22 cellular contexts compared by ENCODE assay signal in genomic region chr13:28603033-28603664, GRCh38. TPM values are rescaled to one million over a fixed set of nuclear protein-coding genes. Genes with fewer than 3 reads are reported as not detected.
A peak's percentile ranks its signal among the peaks of the same experiment; 100 is the strongest.
DNase-seq lines count a peak whose midpoint lies in the region; ATAC-seq, FAIRE-seq and TF ChIP-seq lines count a peak whose summit lies in the region.
"Had no signal": no experiment of that assay in that cellular context is flagged by ENCODE, and none has a peak within 500 bp of the region (broad histone marks: within the 10 kb centered on the region; RNA-seq: fewer than 3 reads in every experiment).

No MANE protein-coding gene starts in this region.

- peak overlapping the region in 1 of 10 donors; percentile 25 for H3K27ac ChIP-seq in heart right ventricle
- H3K27ac ChIP-seq: KMS-11, PC-9, RWPE1 had no signal

- peaks cover 6% of the 10 kb centered on the region for H3K27me3 Mint-ChIP-seq in mesothelial cell of epicardium (ENCODE audit: low read depth)

- intact Hi-C loops in Right ventricle myocardium superior (cut with DNase I) = no loop called here
- intact Hi-C loops in cardiac septum (cut with DNase I) = no loop called here
- intact Hi-C loops in heart right ventricle (cut with DNase I) = no loop called here

- 55 to 58% methylated on average over 6 of the region's 6 CpGs for WGBS in heart right ventricle, 2 donors

- H3K4me3 ChIP-seq in heart right ventricle = no peak overlapping the region
- H3K4me3 ChIP-seq: PC-9 had no signal

- no peak for FAIRE-seq in GM12892 (lab: Jason Lieb, UNC)

- TF ChIP-seq CTCF in heart right ventricle (IDR thresholded peaks at IDR 0.05) (no peak), mesothelial cell of epicardium (IDR thresholded peaks at IDR 0.05; ENCODE audit: unreplicated experiment) (no peak)

- no peaks in the 10 kb centered on the region for H3K36me3 ChIP-seq in heart right ventricle

- H3K27me3 ChIP-seq in heart right ventricle = no peaks in the 10 kb centered on the region

- no peak for TF ChIP-seq POLR2A in GM12892 (IDR thresholded peaks at IDR 0.05; ENCODE audit: low read depth, low read length)

- H3K9me3 ChIP-seq in heart right ventricle = peaks cover 0 to 6% (median 0%) of the 10 kb centered on the region in 11 donors

- H3K36me3 Mint-ChIP-seq in mesothelial cell of epicardium = no peaks in the 10 kb centered on the region
- H3K36me3 Mint-ChIP-seq: CD8-positive, alpha-beta T cell had no signal

- DNase-seq in Right ventricle myocardium superior (no peak), cardiac septum (ENCODE audit: low spot score) (no peak), heart right ventricle (peak in 1 of 2 donors; percentile 11), mesothelial cell of epicardium (ENCODE audit: low spot score in 2 of 2, unreplicated experiment in 2 of 2) (no peak), GM12892 (ENCODE audit: insufficient read length) (no peak), amygdala (lab: John Stamatoyannopoulos, UW) (no peak)
- no peak for DNase-seq in stimulated activated CD4-positive, alpha-beta T cell treated with anti-CD3 and anti-CD28 coated beads, Interleukin-15, amount 100 ng/mL, for 24 hours
- no peak for DNase-seq in stimulated activated CD4-positive, alpha-beta T cell treated with anti-CD3 and anti-CD28 coated beads, Interleukin-1b, Interleukin-23, amount 100 ng/mL, for 48 hours
- DNase-seq: AML-193; C1 segment of cervical spinal cord; CD8-positive, alpha-beta T cell; GDM1; HCEC 1CT; MV-4-11; NCI-H1105 treated with DMSO at 0.1 percent for 48 hours; NCI-H2029 treated with DMSO at 0.1 percent for 48 hours; NCI-H226; NCI-H510A treated with DMSO at 0.1 percent for 48 hours; NCI-H748 treated with DMSO at 0.1 percent for 48 hours; PC-9 had no signal

- peaks cover 0 to 5% (median 0%) of the 10 kb centered on the region in 9 donors for H3K4me1 ChIP-seq in heart right ventricle

- peaks cover 4% of the 10 kb centered on the region for H3K4me1 Mint-ChIP-seq in mesothelial cell of epicardium

- H3K9me3 Mint-ChIP-seq in mesothelial cell of epicardium = peaks cover 3% of the 10 kb centered on the region

- ATAC-seq in Right ventricle myocardium superior (ENCODE audit: poor library complexity) = peak; percentile 68
- peak in 7 of 8 donors; percentile 22 to 82 (median 53) for ATAC-seq in heart right ventricle
- ATAC-seq: CD8-positive, alpha-beta T cell had no signal

- H3K4me3 Mint-ChIP-seq in mesothelial cell of epicardium = no peak overlapping the region
- H3K4me3 Mint-ChIP-seq: CD8-positive, alpha-beta T cell had no signal

- peak overlapping the region; percentile 27 for H3K27ac Mint-ChIP-seq in mesothelial cell of epicardium
- H3K27ac Mint-ChIP-seq: CD8-positive, alpha-beta T cell had no signal

RNA-seq across cellular contexts. Expression of gene POMP, which starts 55.8 kb away (rescaled TPM):
- total RNA-seq in Right ventricle myocardium superior (112 TPM), cardiac septum (82.8 TPM), heart right ventricle (100 to 1,000 TPM in 7 of 10 donors, 10 to 100 TPM in 3; 91.7 to 120 (median 101) TPM), mesothelial cell of epicardium (49.6 to 50.5 TPM (median 49.7 TPM) in 3 replicates)
- 100 to 1,000 TPM in 1 of 2 donors, 10 to 100 TPM in 1; 69.1 to 134 TPM for polyA plus RNA-seq in heart right ventricle
- polyA plus RNA-seq in GM12892 (2012; ENCODE audit: missing spikeins) = 173 TPM
